32 cellular contexts compared by ENCODE assay signal in the genomic region with DNA sequence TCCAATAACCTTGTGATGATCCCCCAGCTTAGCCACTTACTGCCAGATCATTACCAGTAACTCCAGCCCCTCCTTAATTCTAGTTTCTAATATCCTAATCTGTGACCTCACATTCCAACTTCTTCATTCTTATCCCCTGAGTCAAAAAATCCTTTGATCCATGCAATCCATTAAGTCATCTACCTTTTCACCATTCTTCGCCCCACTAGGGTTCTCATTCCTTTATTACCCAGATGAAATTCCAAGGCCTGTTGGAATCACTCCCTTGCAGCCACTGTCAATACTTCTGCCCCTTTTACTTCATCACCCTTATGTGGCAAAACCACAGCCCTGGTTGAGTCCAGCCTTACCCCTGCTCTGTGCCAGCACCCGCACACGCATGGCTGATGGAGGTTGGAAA. TPM values are rescaled to one million over a fixed set of nuclear protein-coding genes. Genes with fewer than 3 reads are reported as not detected.
"Had no signal": no experiment of that assay in that cellular context is flagged by ENCODE, and none has a peak within 500 bp of the region (broad histone marks: within the 10 kb centered on the region; RNA-seq: fewer than 3 reads in every experiment).

No MANE protein-coding gene starts in this region.

- ATAC-seq: activated CD4-positive, CD25-positive, alpha-beta regulatory T cell treated with anti-CD3 and anti-CD28 coated beads, Interleukin-2, amount 50 U/mL, for 24 hours; heart right ventricle; left lung; stimulated activated naive B cell treated with anti-CD40 and anti-IgM and Interleukin-4, amounts not matched to agents 10 μg/mL and 1 μg/mL and 100 μg/mL, for 72 hours had no signal

- H3K27me3 ChIP-seq: adrenal gland, left lung, neutrophil, ovary, right atrium auricular region, thyroid gland, upper lobe of left lung had no signal

- H3K9me3 Mint-ChIP-seq: activated naive CD4-positive, alpha-beta T cell treated with anti-CD3 and anti-CD28 coated beads for 36 hours; activated naive CD8-positive, alpha-beta T cell treated with anti-CD3 and anti-CD28 coated beads for 36 hours; nephron progenitor cell; stimulated activated naive B cell treated with anti-CD40 and anti-IgM and Interleukin-4, amounts not matched to agents 10 μg/mL and 1 μg/mL and 100 μg/mL, for 72 hours; T-helper 1 cell treated with Interleukin-12 subunit alpha and Interleukin-12 subunit beta and Interleukin-4 antibody, amounts not matched to agents 30 μg/mL and 1 μg/mL, for 36 hours had no signal

- H3K4me3 Mint-ChIP-seq: activated naive CD4-positive, alpha-beta T cell treated with anti-CD3 and anti-CD28 coated beads for 36 hours; activated naive CD8-positive, alpha-beta T cell treated with anti-CD3 and anti-CD28 coated beads for 36 hours; naive B cell; nephron progenitor cell; stimulated activated naive B cell treated with anti-CD40 and anti-IgM and Interleukin-4, amounts not matched to agents 10 μg/mL and 1 μg/mL and 100 μg/mL, for 72 hours; T-helper 1 cell treated with Interleukin-12 subunit alpha and Interleukin-12 subunit beta and Interleukin-4 antibody, amounts not matched to agents 30 μg/mL and 1 μg/mL, for 36 hours had no signal

- H3K36me3 ChIP-seq: adrenal gland, heart right ventricle, left lung, neutrophil, ovary, right atrium auricular region, stomach, thyroid gland, upper lobe of left lung, WERI-Rb-1 had no signal

- H3K4me1 ChIP-seq: adrenal gland, heart right ventricle, left lung, right atrium auricular region, thyroid gland, upper lobe of left lung had no signal

- H3K4me2 ChIP-seq: smooth muscle cell had no signal

- H3K36me3 Mint-ChIP-seq: activated naive CD8-positive, alpha-beta T cell treated with anti-CD3 and anti-CD28 coated beads for 36 hours; naive B cell; stimulated activated naive B cell treated with anti-CD40 and anti-IgM and Interleukin-4, amounts not matched to agents 10 μg/mL and 1 μg/mL and 100 μg/mL, for 72 hours had no signal

- H3K27me3 Mint-ChIP-seq: activated naive CD8-positive, alpha-beta T cell treated with anti-CD3 and anti-CD28 coated beads for 36 hours; progenitor cell of endocrine pancreas; stimulated activated naive B cell treated with anti-CD40 and anti-IgM and Interleukin-4, amounts not matched to agents 10 μg/mL and 1 μg/mL and 100 μg/mL, for 72 hours had no signal

- H3K27ac Mint-ChIP-seq: activated naive CD4-positive, alpha-beta T cell treated with anti-CD3 and anti-CD28 coated beads for 36 hours; activated naive CD8-positive, alpha-beta T cell treated with anti-CD3 and anti-CD28 coated beads for 36 hours; naive B cell; nephron progenitor cell; progenitor cell of endocrine pancreas; stimulated activated naive B cell treated with anti-CD40 and anti-IgM and Interleukin-4, amounts not matched to agents 10 μg/mL and 1 μg/mL and 100 μg/mL, for 72 hours; T-helper 1 cell treated with Interleukin-12 subunit alpha and Interleukin-12 subunit beta and Interleukin-4 antibody, amounts not matched to agents 30 μg/mL and 1 μg/mL, for 36 hours had no signal

- DNase-seq: activated CD4-positive, alpha-beta T cell treated with anti-CD3 and anti-CD28 coated beads for 48 hours; activated CD4-positive, alpha-beta T cell treated with anti-CD3 and anti-CD28 coated beads, Interleukin-2, amount 50 U/mL, for 48 hours; activated CD8-positive, alpha-beta memory T cell treated with anti-CD3 and anti-CD28 coated beads for 24 hours; activated effector memory CD4-positive, alpha-beta T cell treated with Interleukin-2 at 50 U/mL for 16 hours; activated naive CD4-positive, alpha-beta T cell treated with anti-CD3 and anti-CD28 coated beads for 36 hours; activated naive CD8-positive, alpha-beta T cell treated with anti-CD3 and anti-CD28 coated beads for 36 hours; adrenal gland; aorta; caudate nucleus; foreskin fibroblast; heart right ventricle; left lung; naive B cell; nephron progenitor cell; ovary; stimulated activated CD4-positive, alpha-beta T cell treated with anti-CD3 and anti-CD28 coated beads, Interleukin-1b, Interleukin-23, amount 100 ng/mL, for 48 hours; stimulated activated naive B cell treated with anti-CD40 and anti-IgM and Interleukin-4, amounts not matched to agents 10 μg/mL and 1 μg/mL and 100 μg/mL, for 72 hours; stomach; T-helper 9 cell; thyroid gland; upper lobe of left lung; WERI-Rb-1 had no signal

- H3K4me3 ChIP-seq: adrenal gland, heart right ventricle, left lung, lung, ovary, right atrium auricular region, smooth muscle cell, stomach, thyroid gland, upper lobe of left lung had no signal

- H3K9me3 ChIP-seq: adrenal gland, heart right ventricle, left lung, neutrophil, ovary, right atrium auricular region, stomach, thyroid gland, upper lobe of left lung had no signal

- H3K4me1 Mint-ChIP-seq: activated naive CD8-positive, alpha-beta T cell treated with anti-CD3 and anti-CD28 coated beads for 36 hours; naive B cell; nephron progenitor cell; stimulated activated naive B cell treated with anti-CD40 and anti-IgM and Interleukin-4, amounts not matched to agents 10 μg/mL and 1 μg/mL and 100 μg/mL, for 72 hours had no signal

- H3K27ac ChIP-seq: adrenal gland, heart right ventricle, left lung, neutrophil, ovary, right atrium auricular region, stomach, thyroid gland, upper lobe of left lung, WERI-Rb-1 had no signal

- FAIRE-seq: endothelial cell of umbilical vein had no signal

RNA-seq across cellular contexts. Expression of a gene that starts 20.3 kb away (rescaled TPM):
- total RNA-seq: activated naive CD4-positive, alpha-beta T cell treated with anti-CD3 and anti-CD28 coated beads for 36 hours; activated naive CD8-positive, alpha-beta T cell treated with anti-CD3 and anti-CD28 coated beads for 36 hours; adrenal gland; aorta; endothelial cell of umbilical vein; fibroblast of lung; heart right ventricle; kidney epithelial cell; left lung; ovary; progenitor cell of endocrine pancreas; right atrium auricular region; stomach; thyroid gland; upper lobe of left lung had no signal
- polyA plus RNA-seq: adrenal gland, aorta, endothelial cell of umbilical vein, fibroblast of lung, heart right ventricle, ovary had no signal

RNA-seq across cellular contexts. Expression of a gene that starts 46.5 kb away (rescaled TPM):
- total RNA-seq: activated naive CD4-positive, alpha-beta T cell treated with anti-CD3 and anti-CD28 coated beads for 36 hours; activated naive CD8-positive, alpha-beta T cell treated with anti-CD3 and anti-CD28 coated beads for 36 hours; adrenal gland; aorta; endothelial cell of umbilical vein; fibroblast of lung; heart right ventricle; kidney epithelial cell; lung; ovary; progenitor cell of endocrine pancreas; right atrium auricular region; smooth muscle cell; stomach; thyroid gland had no signal
- polyA plus RNA-seq: adrenal gland, aorta, endothelial cell of umbilical vein, fibroblast of lung, heart right ventricle, ovary, smooth muscle cell had no signal

RNA-seq across cellular contexts. Expression of a gene that starts 47.7 kb away (rescaled TPM):
- total RNA-seq: activated naive CD4-positive, alpha-beta T cell treated with anti-CD3 and anti-CD28 coated beads for 36 hours; activated naive CD8-positive, alpha-beta T cell treated with anti-CD3 and anti-CD28 coated beads for 36 hours; adrenal gland; aorta; endothelial cell of umbilical vein; fibroblast of lung; heart right ventricle; kidney epithelial cell; left lung; lung; ovary; progenitor cell of endocrine pancreas; right atrium auricular region; smooth muscle cell; stomach; thyroid gland; upper lobe of left lung had no signal
- polyA plus RNA-seq: adrenal gland, aorta, endothelial cell of umbilical vein, fibroblast of lung, heart right ventricle, lung, ovary, smooth muscle cell had no signal
